9 cellular contexts compared by ENCODE assay signal in genomic region chr15:63256433-63256884, GRCh38. TPM values are rescaled to one million over a fixed set of nuclear protein-coding genes. Genes with fewer than 3 reads are reported as not detected.
DNase-seq lines count a peak whose midpoint lies in the region; ATAC-seq and TF ChIP-seq lines count a peak whose summit lies in the region.
"Had no signal": no experiment of that assay in that cellular context is flagged by ENCODE, and none has a peak within 500 bp of the region (broad histone marks: within the 10 kb centered on the region; RNA-seq: fewer than 3 reads in every experiment).

No MANE protein-coding gene starts in this region.

- ATAC-seq in heart left ventricle, result no peak
- ATAC-seq in GM19452 (IDR thresholded peaks at IDR 0.05; ENCODE audit: unreplicated experiment), result no peak
- ATAC-seq: effector memory CD8-positive, alpha-beta T cell had no signal

- no peaks in the 10 kb centered on the region for H3K27me3 Mint-ChIP-seq in activated CD4-positive, alpha-beta memory T cell treated with anti-CD3 and anti-CD28 coated beads, Interleukin-2, amount 10 ng/mL, durations not matched to agents 7 days and 5 days
- no peaks in the 10 kb centered on the region for H3K27me3 Mint-ChIP-seq in activated CD4-positive, alpha-beta memory T cell treated with anti-CD3 and anti-CD28 coated beads for 36 hours
- H3K27me3 Mint-ChIP-seq: effector memory CD8-positive, alpha-beta T cell had no signal

- TF ChIP-seq CTCF in fibroblast of villous mesenchyme (IDR thresholded peaks at IDR 0.05; ENCODE audit: insufficient read depth, low read depth, low read length), result no peak
- TF ChIP-seq CTCF in sigmoid colon (IDR thresholded peaks at IDR 0.05), result no peak
- TF ChIP-seq CTCF in heart left ventricle (IDR thresholded peaks at IDR 0.05), result no peak

- no peak for TF ChIP-seq EP300 in sigmoid colon (IDR thresholded peaks at IDR 0.05)

- no peaks in the 10 kb centered on the region for H3K27me3 ChIP-seq in skeletal muscle satellite cell (ENCODE audit: control insufficient read depth, insufficient read depth, low read length)
- H3K27me3 ChIP-seq in sigmoid colon, result no peaks in the 10 kb centered on the region
- no peaks in the 10 kb centered on the region for H3K27me3 ChIP-seq in heart left ventricle

- no peaks in the 10 kb centered on the region for H3K9me3 ChIP-seq in skeletal muscle satellite cell (replicated peaks; ENCODE audit: low read length)
- H3K9me3 ChIP-seq in sigmoid colon, result no peaks in the 10 kb centered on the region
- H3K9me3 ChIP-seq in heart left ventricle, result no peaks in the 10 kb centered on the region

- peaks cover 27% of the 10 kb centered on the region for H3K36me3 ChIP-seq in skeletal muscle satellite cell (ENCODE audit: insufficient read depth, low read length)
- peaks cover 0 to 36% (median 5%) of the 10 kb centered on the region in 4 donors for H3K36me3 ChIP-seq in sigmoid colon
- H3K36me3 ChIP-seq in heart left ventricle, result peaks cover 0 to 93% (median 22%) of the 10 kb centered on the region in 9 donors

- WGBS in sigmoid colon, 2 donors, result 80 to 87% methylated on average over 4 of the region's 4 CpGs
- WGBS in heart left ventricle, 4 donors, result 69 to 79% (median 77%) methylated on average over 4 of the region's 4 CpGs

- H3K4me3 ChIP-seq in fibroblast of villous mesenchyme (ENCODE audit: low read depth, low read length) (no peak overlapping the region), skeletal muscle satellite cell (ENCODE audit: low read length) (no peak overlapping the region), sigmoid colon (no peak overlapping the region), heart left ventricle (no peak overlapping the region)

- H3K36me3 Mint-ChIP-seq in activated CD4-positive, alpha-beta memory T cell treated with anti-CD3 and anti-CD28 coated beads, Interleukin-2, amount 10 ng/mL, durations not matched to agents 7 days and 5 days (ENCODE audit: low read depth), result peaks cover 61% of the 10 kb centered on the region
- H3K36me3 Mint-ChIP-seq in activated CD4-positive, alpha-beta memory T cell treated with anti-CD3 and anti-CD28 coated beads for 36 hours, result peaks cover 30% of the 10 kb centered on the region

- no peak for DNase-seq in activated CD4-positive, alpha-beta memory T cell treated with anti-CD3 and anti-CD28 coated beads, Interleukin-2, amount 10 ng/mL, durations not matched to agents 7 days and 5 days
- DNase-seq in activated CD4-positive, alpha-beta memory T cell treated with anti-CD3 and anti-CD28 coated beads for 36 hours, result no peak
- DNase-seq in SW 1271 (lab: John Stamatoyannopoulos, UW) (peak; percentile 46 to 86), fibroblast of villous mesenchyme (ENCODE audit: low read depth) (peak; percentile 89), sigmoid colon (no peak), heart left ventricle (no peak)
- DNase-seq: effector memory CD8-positive, alpha-beta T cell had no signal

- CTCF ChIA-PET in activated CD4-positive, alpha-beta memory T cell treated with anti-CD3 and anti-CD28 coated beads, Interleukin-2, amount 10 ng/mL, durations not matched to agents 7 days and 5 days (lab: Charles Lee), result no interaction called here
- CTCF ChIA-PET in activated CD4-positive, alpha-beta memory T cell treated with anti-CD3 and anti-CD28 coated beads for 36 hours (lab: Charles Lee), result no interaction called here

- peak overlapping the region; percentile 59 for H3K9ac ChIP-seq in skeletal muscle satellite cell (ENCODE audit: low read depth, low read length)

- H3K27ac ChIP-seq in sigmoid colon (no peak overlapping the region), heart left ventricle (no peak overlapping the region)

- H3K27ac Mint-ChIP-seq in activated CD4-positive, alpha-beta memory T cell treated with anti-CD3 and anti-CD28 coated beads, Interleukin-2, amount 10 ng/mL, durations not matched to agents 7 days and 5 days, result peak overlapping the region; percentile 19
- no peak overlapping the region for H3K27ac Mint-ChIP-seq in activated CD4-positive, alpha-beta memory T cell treated with anti-CD3 and anti-CD28 coated beads for 36 hours

- peaks cover 4% of the 10 kb centered on the region for H3K4me1 Mint-ChIP-seq in activated CD4-positive, alpha-beta memory T cell treated with anti-CD3 and anti-CD28 coated beads, Interleukin-2, amount 10 ng/mL, durations not matched to agents 7 days and 5 days
- H3K4me1 Mint-ChIP-seq in activated CD4-positive, alpha-beta memory T cell treated with anti-CD3 and anti-CD28 coated beads for 36 hours (ENCODE audit: low read depth), result peaks cover 10% of the 10 kb centered on the region

- H3K4me1 ChIP-seq in skeletal muscle satellite cell (ENCODE audit: control insufficient read depth, insufficient read depth, low read length), result peaks cover 27% of the 10 kb centered on the region
- H3K4me1 ChIP-seq in sigmoid colon, result no peaks in the 10 kb centered on the region
- peaks cover 0 to 10% (median 0%) of the 10 kb centered on the region in 12 donors for H3K4me1 ChIP-seq in heart left ventricle

- peak overlapping the region; percentile 56 for H3K4me2 ChIP-seq in skeletal muscle satellite cell (ENCODE audit: low read length)

- no peaks in the 10 kb centered on the region for H3K9me3 Mint-ChIP-seq in activated CD4-positive, alpha-beta memory T cell treated with anti-CD3 and anti-CD28 coated beads, Interleukin-2, amount 10 ng/mL, durations not matched to agents 7 days and 5 days
- no peaks in the 10 kb centered on the region for H3K9me3 Mint-ChIP-seq in activated CD4-positive, alpha-beta memory T cell treated with anti-CD3 and anti-CD28 coated beads for 36 hours
- H3K9me3 Mint-ChIP-seq: effector memory CD8-positive, alpha-beta T cell had no signal

- no peak for TF ChIP-seq POLR2A in sigmoid colon (IDR thresholded peaks at IDR 0.05)
- TF ChIP-seq POLR2A in heart left ventricle (IDR thresholded peaks at IDR 0.05), result no peak

- intact Hi-C loops in activated CD4-positive, alpha-beta memory T cell treated with anti-CD3 and anti-CD28 coated beads for 36 hours (cut with micrococcal nuclease), result no loop called here
- intact Hi-C loops in sigmoid colon (cut with DNase I) (no loop called here), heart left ventricle (cut with DNase I) (no loop called here)

- H3K4me3 Mint-ChIP-seq in activated CD4-positive, alpha-beta memory T cell treated with anti-CD3 and anti-CD28 coated beads, Interleukin-2, amount 10 ng/mL, durations not matched to agents 7 days and 5 days, result no peak overlapping the region
- H3K4me3 Mint-ChIP-seq in activated CD4-positive, alpha-beta memory T cell treated with anti-CD3 and anti-CD28 coated beads for 36 hours, result no peak overlapping the region
- H3K4me3 Mint-ChIP-seq: effector memory CD8-positive, alpha-beta T cell had no signal

- POLR2A ChIA-PET in activated CD4-positive, alpha-beta memory T cell treated with anti-CD3 and anti-CD28 coated beads, Interleukin-2, amount 10 ng/mL, durations not matched to agents 7 days and 5 days (lab: Charles Lee), result interaction anchor here (1.4 kb wide), 1 partner anchor 18 kb away, joined by 3 read pairs; no protein-coding TSS in a partner anchor
- POLR2A ChIA-PET in activated CD4-positive, alpha-beta memory T cell treated with anti-CD3 and anti-CD28 coated beads for 36 hours (lab: Charles Lee), result no interaction called here

RNA-seq across cellular contexts. Expression of gene APH1B, which starts 20.9 kb away (rescaled TPM):
- total RNA-seq in activated CD4-positive, alpha-beta memory T cell treated with anti-CD3 and anti-CD28 coated beads, Interleukin-2, amount 10 ng/mL, durations not matched to agents 7 days and 5 days, result 10 to 100 TPM; 10.1 to 10.6 TPM
- 1 to 10 TPM; 6.6 to 7.0 TPM for total RNA-seq in activated CD4-positive, alpha-beta memory T cell treated with anti-CD3 and anti-CD28 coated beads for 36 hours
- total RNA-seq in fibroblast of villous mesenchyme (14.5 and 19.9 TPM in 2 replicates), sigmoid colon (10 to 100 TPM in 2 of 4 donors, 1 to 10 TPM in 2; 7.9 to 11.0 (median 9.9) TPM), heart left ventricle (10 to 100 TPM in 2 of 9 donors, 1 to 10 TPM in 7; 4.3 to 17.6 (median 6.3) TPM)
- total RNA-seq in skeletal muscle satellite cell (2012; rRNA removed), result 9.4 and 16.0 TPM in 2 replicates
- polyA plus RNA-seq in sigmoid colon (1 to 10 TPM; 1.8 to 6.9 (median 5.9) TPM), heart left ventricle (1 to 10 TPM; 1.9 to 3.2 TPM)

Comparison
In these comparisons a context has a peak if more than half of its experiments do, and no peak if none do; other contexts are left out.
1. DNase-seq: peak in SW 1271 (2 of 2) and fibroblast of villous mesenchyme (single experiment); none in activated CD4-positive, alpha-beta memory T cell treated with anti-CD3 and anti-CD28 coated beads, Interleukin-2, amount 10 ng/mL, durations not matched to agents 7 days and 5 days (single experiment), activated CD4-positive, alpha-beta memory T cell treated with anti-CD3 and anti-CD28 coated beads for 36 hours (single experiment), sigmoid colon (single experiment) and heart left ventricle (0 of 5).